26 cellular contexts compared by ENCODE assay signal in the genomic region with DNA sequence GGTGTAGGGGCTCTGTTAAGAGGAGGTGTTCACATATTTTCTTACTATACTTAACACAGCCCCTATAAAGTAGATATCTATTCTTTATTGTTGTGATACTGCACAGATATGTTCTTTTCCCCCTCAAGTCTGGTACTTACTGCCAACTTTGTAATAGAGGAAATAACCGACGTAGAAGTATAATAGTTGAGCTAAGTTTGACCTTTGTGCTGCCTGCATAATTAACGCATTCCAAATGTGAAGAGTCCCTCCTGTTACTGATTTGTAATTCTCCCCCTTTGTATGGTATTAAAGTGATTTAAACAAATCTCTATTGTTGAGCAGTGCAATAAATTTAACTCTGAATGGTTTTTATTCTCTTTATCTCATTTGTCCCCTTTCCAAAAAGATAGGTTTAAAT.
"Had no signal": no experiment of that assay in that cellular context is flagged by ENCODE, and none has a peak within 500 bp of the region (broad histone marks: within the 10 kb centered on the region; RNA-seq: fewer than 3 reads in every experiment).

No MANE protein-coding gene starts in this region.

- DNase-seq: activated CD4-positive, alpha-beta T cell treated with anti-CD3 and anti-CD28 coated beads for 4 hours; activated CD4-positive, alpha-beta T cell treated with anti-CD3 and anti-CD28 coated beads, Interleukin-2, amount 50 U/mL, for 4 hours; activated CD4-positive, CD25-positive, alpha-beta regulatory T cell; activated CD8-positive, alpha-beta memory T cell treated with anti-CD3 and anti-CD28 coated beads, Interleukin-2, amount 50 U/mL, for 48 hours; activated gamma-delta T cell; activated naive CD4-positive, alpha-beta T cell treated with anti-CD3 and anti-CD28 coated beads, Interleukin-2, amount 10 ng/mL, durations not matched to agents 7 days and 5 days; activated T-cell treated with anti-CD3 and anti-CD28 coated beads, Interleukin-2, amount 50 U/mL, for 24 hours; amygdala; caudate nucleus; endodermal cell; foreskin fibroblast; head of caudate nucleus; hypothalamus; kidney glomerular epithelial cell; left ventricle myocardium inferior; naive B cell; nephron progenitor cell; stimulated activated CD4-positive, alpha-beta T cell treated with anti-CD3 and anti-CD28 coated beads, Interleukin-4, amount 100 ng/mL, for 24 hours; T-helper 1 cell; tibial artery had no signal

- ATAC-seq: esophagus mucosa; sciatic nerve; stimulated activated effector memory CD8-positive, alpha-beta T cell treated with anti-CD3 and anti-CD28 coated beads, Interleukin-12 subunit alpha, Interleukin-12 subunit beta, amount 100 ng/mL, for 72 hours had no signal

- H3K36me3 ChIP-seq: left ventricle myocardium inferior, neutrophil, suprapubic skin, tibial artery had no signal

- H3K27me3 ChIP-seq: neutrophil, suprapubic skin, tibial artery had no signal

- H3K9me3 ChIP-seq: left ventricle myocardium inferior, neutrophil, suprapubic skin, tibial artery had no signal

- H3K27ac ChIP-seq: left ventricle myocardium inferior, neutrophil, skin epidermis, suprapubic skin, tibial artery had no signal

- H3K4me3 ChIP-seq: left ventricle myocardium inferior, skin epidermis, suprapubic skin, tibial artery had no signal
